In the genomic region with DNA sequence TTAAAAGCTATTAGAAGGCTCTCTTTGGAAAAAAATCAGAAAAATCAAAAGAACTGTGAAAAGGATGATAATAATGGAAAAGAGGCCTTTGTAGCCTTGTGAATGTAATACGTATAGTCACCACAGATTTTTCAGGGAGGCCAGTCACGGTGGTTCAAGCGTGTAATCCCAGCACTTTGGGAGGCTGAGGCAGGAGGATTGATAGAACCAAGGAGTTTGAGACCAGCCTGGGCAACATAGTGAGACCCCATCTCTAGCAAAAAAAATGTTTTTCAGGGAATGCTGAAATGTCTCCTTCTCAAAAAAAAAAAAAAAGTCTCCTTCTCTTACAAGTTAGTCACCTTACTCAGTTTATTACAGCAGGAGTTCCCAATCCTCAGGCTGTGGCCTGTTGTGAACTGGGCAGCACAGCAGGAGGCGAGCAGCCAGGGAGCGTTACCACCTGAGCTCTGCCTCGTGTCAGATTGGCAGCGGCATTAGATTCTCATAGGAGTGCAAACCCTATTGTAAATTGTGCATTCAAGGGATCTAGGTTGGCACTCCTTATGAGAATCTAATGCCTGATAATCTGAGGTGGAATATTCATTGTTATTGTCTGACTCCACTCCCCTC, we compare ENCODE assay signal across 1 cellular context.
TF ChIP-seq lines count a peak whose summit lies in the region.

No MANE protein-coding gene starts in this region.

TF ChIP-seq in K562, 482 proteins besides CTCF, POLR2A, EP300 and RAD21:
- TF ChIP-seq DMBX1 (CRISPR knock-in tag; IDR thresholded peaks at IDR 0.05; ENCODE audit: borderline replicate concordance) (no peak), NR1H2 (CRISPR knock-in tag; IDR thresholded peaks at IDR 0.05) (no peak), TFAM (CRISPR knock-in tag; conservative IDR thresholded peaks at IDR 0.05) (no peak), COPS2 (conservative IDR thresholded peaks at IDR 0.05) (no peak), PTBP1 (IDR thresholded peaks at IDR 0.05; ENCODE audit: low read depth, low read length) (no peak), ZNF121 (CRISPR knock-in tag; conservative IDR thresholded peaks at IDR 0.05) (peak; percentile 67), RBM25 (IDR thresholded peaks at IDR 0.05; ENCODE audit: low read depth, low read length, severe bottlenecking) (peak; percentile 21)
